ENCODE assay signal across 1 cellular context in genomic region chr2:159968282-159968900, GRCh38.
TF ChIP-seq lines count a peak whose summit lies in the region.

No MANE protein-coding gene starts in this region.

TF ChIP-seq in HCT116, 20 proteins besides CTCF, POLR2A, EP300 and RAD21 (continued from another document):
- TF ChIP-seq FOSL1 (IDR thresholded peaks at IDR 0.05; ENCODE audit: low read depth) = no peak
- no peak for TF ChIP-seq REST (IDR thresholded peaks at IDR 0.05; ENCODE audit: low read depth)
- TF ChIP-seq EZH2 (IDR thresholded peaks at IDR 0.05) = no peak
- no peak for TF ChIP-seq MAX (IDR thresholded peaks at IDR 0.05)
- no peak for TF ChIP-seq ELF1 (IDR thresholded peaks at IDR 0.05; ENCODE audit: borderline replicate concordance, low read depth)
- TF ChIP-seq CBX3 (IDR thresholded peaks at IDR 0.05; ENCODE audit: low read depth) = no peak
- TF ChIP-seq YY1 (IDR thresholded peaks at IDR 0.05; ENCODE audit: extremely low read depth, insufficient replicate concordance, low read depth, low read length) = no peak
- no peak for TF ChIP-seq TCF7L2 (IDR thresholded peaks at IDR 0.05; ENCODE audit: borderline replicate concordance, extremely low read depth, insufficient read depth, insufficient read length)
